1 cellular context compared by ENCODE assay signal in the genomic region with DNA sequence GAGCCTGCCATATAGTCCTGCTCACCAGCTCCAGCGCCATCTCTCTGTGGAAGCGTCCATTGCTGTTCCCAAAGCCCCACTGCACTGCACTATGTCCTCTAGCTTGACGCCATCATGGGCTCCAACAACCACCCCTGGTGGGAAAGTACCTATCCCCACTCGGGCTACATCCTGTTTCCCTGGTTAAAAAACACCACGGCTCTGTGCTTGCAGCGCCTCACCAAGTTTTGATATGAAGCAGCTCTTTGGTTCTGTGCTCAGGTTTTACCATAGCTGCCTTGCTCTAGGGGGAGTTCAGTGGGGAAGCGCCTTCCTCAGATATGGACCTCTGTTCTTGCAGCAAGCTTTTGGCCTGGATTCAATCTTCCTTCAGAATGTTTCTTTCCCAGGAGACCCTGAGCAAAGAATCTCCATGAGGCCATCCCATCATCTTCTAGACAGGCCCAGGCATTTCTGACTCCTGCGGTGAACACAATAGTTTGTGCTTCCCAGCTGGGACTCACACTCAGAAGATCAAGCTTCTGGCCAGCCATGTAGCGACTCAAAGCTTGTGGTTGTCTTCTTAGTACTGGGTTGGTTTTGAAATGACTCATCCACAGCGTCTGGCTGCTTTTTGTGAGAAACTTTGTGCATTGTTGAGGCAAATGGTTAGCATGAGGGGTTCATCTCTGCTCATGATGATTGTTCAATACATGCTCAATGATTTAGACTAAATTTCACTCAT.
A peak's percentile ranks its signal among the peaks of the same experiment; 100 is the strongest.
TF ChIP-seq lines count a peak whose summit lies in the region.

No MANE protein-coding gene starts in this region.

TF ChIP-seq in GM12878, 131 proteins besides CTCF, POLR2A, EP300 and RAD21 (continued from another document):
- TF ChIP-seq FOXM1 (IDR thresholded peaks at IDR 0.05; ENCODE audit: low read depth, low read length): peak; percentile 92
- no peak for TF ChIP-seq ZNF217 (IDR thresholded peaks at IDR 0.05)
- no peak for TF ChIP-seq GATAD2B (conservative IDR thresholded peaks at IDR 0.05; ENCODE audit: low read depth)
- peak; percentile 85 for TF ChIP-seq JUND (IDR thresholded peaks at IDR 0.05; ENCODE audit: low read depth, low read length)
- TF ChIP-seq EGR1 (IDR thresholded peaks at IDR 0.05; ENCODE audit: borderline replicate concordance in 1 of 2, low read depth in 2 of 2, low read length in 2 of 2): peak in 1 of 2 experiments; percentile 20; a peak in 1 of 3 replicates
- peak; percentile 85 for TF ChIP-seq SKIL (IDR thresholded peaks at IDR 0.05; ENCODE audit: low read depth, poor library complexity, severe bottlenecking)
- 0 out of 2 replicates have a peak, but pooled peaks have one; percentile 21 for TF ChIP-seq CREB1 (IDR thresholded peaks at IDR 0.05; ENCODE audit: low read depth)
